Comparison of ENCODE assay signal across 9 cellular contexts in the genomic region with DNA sequence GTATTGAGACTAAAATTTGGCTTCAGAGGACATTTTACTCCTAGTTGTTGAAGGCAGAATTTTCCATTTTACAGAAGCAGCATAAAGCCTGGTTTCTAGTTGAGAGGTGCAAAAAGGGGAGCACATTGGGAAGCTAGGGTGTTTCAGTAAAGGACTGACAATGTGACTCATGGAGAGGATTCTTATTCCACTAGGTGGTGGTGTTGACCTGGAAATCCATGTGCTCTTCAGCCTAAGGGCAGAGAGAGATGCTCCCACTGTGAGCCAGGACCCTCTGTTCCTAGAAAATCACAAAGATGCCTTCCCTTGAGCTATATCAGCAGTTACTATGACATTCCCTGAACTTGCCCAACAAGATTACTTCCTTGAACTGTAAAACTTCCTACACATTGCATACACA.
DNase-seq lines count a peak whose midpoint lies in the region; ATAC-seq, FAIRE-seq and TF ChIP-seq lines count a peak whose summit lies in the region.
"Had no signal": no experiment of that assay in that cellular context is flagged by ENCODE, and none has a peak within 500 bp of the region (broad histone marks: within the 10 kb centered on the region; RNA-seq: fewer than 3 reads in every experiment).

No MANE protein-coding gene starts in this region.

- no peaks in the 10 kb centered on the region for H3K4me1 Mint-ChIP-seq in progenitor cell of endocrine pancreas (ENCODE audit: low read depth)
- H3K4me1 Mint-ChIP-seq: stimulated activated naive B cell treated with anti-CD40 and anti-IgM and Interleukin-4, amounts not matched to agents 10 μg/mL and 1 μg/mL and 100 μg/mL, for 72 hours had no signal

- no peak for TF ChIP-seq POLR2A in esophagus muscularis mucosa (IDR thresholded peaks at IDR 0.05; ENCODE audit: low read depth)

- no peaks in the 10 kb centered on the region for H3K27me3 ChIP-seq in bronchial epithelial cell (ENCODE audit: control insufficient read depth, insufficient read depth, low read length)
- H3K27me3 ChIP-seq in esophagus muscularis mucosa, result peaks cover 0 to 2% (median 0%) of the 10 kb centered on the region in 4 donors

- no peak for FAIRE-seq in bronchial epithelial cell (lab: Jason Lieb, UNC)

- TF ChIP-seq EP300 in esophagus muscularis mucosa (IDR thresholded peaks at IDR 0.05), result no peak

- no peaks in the 10 kb centered on the region for H3K27me3 Mint-ChIP-seq in progenitor cell of endocrine pancreas
- H3K27me3 Mint-ChIP-seq: stimulated activated naive B cell treated with anti-CD40 and anti-IgM and Interleukin-4, amounts not matched to agents 10 μg/mL and 1 μg/mL and 100 μg/mL, for 72 hours had no signal

- H3K4me1 ChIP-seq in esophagus muscularis mucosa, result no peaks in the 10 kb centered on the region

- H3K4me3 ChIP-seq in bronchial epithelial cell (ENCODE audit: low read depth, low read length) (no peak overlapping the region), esophagus muscularis mucosa (no peak overlapping the region)

- no peaks in the 10 kb centered on the region for H3K36me3 Mint-ChIP-seq in progenitor cell of endocrine pancreas (ENCODE audit: insufficient read depth)
- H3K36me3 Mint-ChIP-seq: stimulated activated naive B cell treated with anti-CD40 and anti-IgM and Interleukin-4, amounts not matched to agents 10 μg/mL and 1 μg/mL and 100 μg/mL, for 72 hours had no signal

- H3K9me3 ChIP-seq in esophagus muscularis mucosa, result no peaks in the 10 kb centered on the region

- no peak overlapping the region for H3K27ac ChIP-seq in esophagus muscularis mucosa (replicated peaks in 1 of 4)

- no peak overlapping the region for H3K27ac Mint-ChIP-seq in progenitor cell of endocrine pancreas
- H3K27ac Mint-ChIP-seq: stimulated activated naive B cell treated with anti-CD40 and anti-IgM and Interleukin-4, amounts not matched to agents 10 μg/mL and 1 μg/mL and 100 μg/mL, for 72 hours had no signal

- TF ChIP-seq CTCF in LNCAP (IDR thresholded peaks at IDR 0.05) (peak; percentile 53), bronchial epithelial cell (IDR thresholded peaks at IDR 0.05; ENCODE audit: insufficient read depth, low read length, severe bottlenecking) (peak; percentile 60), progenitor cell of endocrine pancreas (IDR thresholded peaks at IDR 0.05; ENCODE audit: unreplicated experiment) (peak; percentile 63), esophagus muscularis mucosa (IDR thresholded peaks at IDR 0.05) (no peak)

- H3K36me3 ChIP-seq in bronchial epithelial cell (ENCODE audit: control insufficient read depth, insufficient read depth, low read length) (no peaks in the 10 kb centered on the region), esophagus muscularis mucosa (no peaks in the 10 kb centered on the region)

- DNase-seq in bronchial epithelial cell (ENCODE audit: low read depth) (peak; percentile 46), progenitor cell of endocrine pancreas (ENCODE audit: low spot score, unreplicated experiment) (no peak), NCI-H1694 (lab: John Stamatoyannopoulos, UW) (no peak), esophagus muscularis mucosa (ENCODE audit: extremely low spot score) (no peak)
- DNase-seq: stimulated activated naive B cell treated with anti-CD40 and anti-IgM and Interleukin-4, amounts not matched to agents 10 μg/mL and 1 μg/mL and 100 μg/mL, for 72 hours had no signal

- no peak overlapping the region for H3K4me3 Mint-ChIP-seq in progenitor cell of endocrine pancreas (ENCODE audit: low read depth)
- H3K4me3 Mint-ChIP-seq: stimulated activated naive B cell treated with anti-CD40 and anti-IgM and Interleukin-4, amounts not matched to agents 10 μg/mL and 1 μg/mL and 100 μg/mL, for 72 hours had no signal

- ATAC-seq in GM18502 (IDR thresholded peaks at IDR 0.05; ENCODE audit: poor library complexity, unreplicated experiment) (peak; percentile 57), HG03469 (IDR thresholded peaks at IDR 0.05; ENCODE audit: unreplicated experiment) (no peak), HG03039 (IDR thresholded peaks at IDR 0.05; ENCODE audit: unreplicated experiment) (no peak)

- intact Hi-C loops in esophagus muscularis mucosa (cut with DNase I), result no loop called here

- peaks cover 29% of the 10 kb centered on the region for H3K9me3 Mint-ChIP-seq in progenitor cell of endocrine pancreas (ENCODE audit: low read depth)

Comparison
In these comparisons a context has a peak if more than half of its experiments do, and no peak if none do; other contexts are left out.
1. CTCF ChIP-seq: peak in LNCAP (single experiment), bronchial epithelial cell (single experiment) and progenitor cell of endocrine pancreas (single experiment); none in esophagus muscularis mucosa (0 of 3).